In the genomic region with DNA sequence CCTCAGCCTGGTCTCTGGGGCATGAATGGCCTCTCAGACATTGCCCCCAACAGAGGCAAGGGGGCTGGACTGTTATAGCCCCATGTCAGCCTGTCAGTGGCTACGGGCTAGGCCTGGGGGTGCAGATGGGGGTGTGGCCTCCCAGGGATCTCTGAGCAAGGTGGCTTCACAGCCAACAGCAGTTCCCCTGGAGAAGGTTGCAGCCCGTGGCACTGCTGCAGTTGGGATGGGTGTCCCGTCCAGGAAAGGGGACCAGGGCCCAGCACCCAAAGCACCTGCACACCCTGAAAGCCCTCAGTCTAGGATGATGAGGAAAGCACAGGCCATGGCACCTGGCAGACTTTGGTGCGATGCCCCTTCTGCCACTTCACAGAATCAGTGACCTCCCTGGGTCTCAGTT, we compare ENCODE assay signal across 21 cellular contexts.
A peak's percentile ranks its signal among the peaks of the same experiment; 100 is the strongest.
DNase-seq lines count a peak whose midpoint lies in the region; ATAC-seq, FAIRE-seq and TF ChIP-seq lines count a peak whose summit lies in the region.
"Had no signal": no experiment of that assay in that cellular context is flagged by ENCODE, and none has a peak within 500 bp of the region (broad histone marks: within the 10 kb centered on the region; RNA-seq: fewer than 3 reads in every experiment).

No MANE protein-coding gene starts in this region.

- H3K9me3 Mint-ChIP-seq in neural crest cell = peaks cover 7% of the 10 kb centered on the region

- no peak for TF ChIP-seq RAD21 in IMR-90 (IDR thresholded peaks at IDR 0.05; ENCODE audit: low read length)

- H3K9me3 ChIP-seq in heart right ventricle (peaks cover 0 to 15% (median 0%) of the 10 kb centered on the region in 11 donors), IMR-90 (ENCODE audit: control insufficient read depth, insufficient read depth, low read length) (0 out of 2 replicates have a peak, but pooled peaks cover 3% of the 10 kb centered on the region), Peyer's patch (peaks cover 0 to 9% (median 3%) of the 10 kb centered on the region in 4 donors)

- H2AK5ac ChIP-seq in IMR-90 (ENCODE audit: low read depth, low read length) = 0 out of 2 replicates have a peak overlapping the region, but pooled peaks have one; percentile 13

- no peak for FAIRE-seq in RCC 7860 (lab: Jason Lieb, UNC)
- FAIRE-seq: D721Med, G401.6, GM12891, GM19239 had no signal

- intact Hi-C loops in heart right ventricle (cut with DNase I) = loop anchor here in 1 of 10 donors (2.0 kb wide), 1 partner anchor 27 kb away; no protein-coding TSS in a partner anchor
- intact Hi-C loops in left ventricle myocardium superior (cut with micrococcal nuclease) = no loop called here
- intact Hi-C loops in IMR-90 (cut with micrococcal nuclease) = no loop called here

- WGBS in heart right ventricle, 2 donors = 70 to 77% methylated on average over 4 of the region's 4 CpGs
- 57% methylated on average over 1 of the region's 4 CpGs; no CpG with 5 or more reads in 1 of the 2 experiments for WGBS in IMR-90 (ENCODE audit: extremely low coverage in 2 of 2, insufficient read length in 1 of 2), 2 experiments

- no peak overlapping the region for H3K14ac ChIP-seq in IMR-90 (replicated peaks; ENCODE audit: low read depth, low read length)

- H3K56ac ChIP-seq in IMR-90 (ENCODE audit: extremely low read depth, insufficient read depth, low read length) = no peak overlapping the region

- no peaks in the 10 kb centered on the region for H3K79me1 ChIP-seq in IMR-90 (ENCODE audit: low read depth in 1 of 2, low read length in 2 of 2)

- no peak overlapping the region for H3K9ac ChIP-seq in IMR-90 (ENCODE audit: low read depth, low read length)
- H3K9ac ChIP-seq: BLaER1 treated with 17β-estradiol and CSF1 and Interleukin-3, amounts not matched to agents 10 nM and 100 nM; GM23248 had no signal

- TF ChIP-seq CTCF in heart right ventricle (IDR thresholded peaks at IDR 0.05) (no peak), IMR-90 (conservative IDR thresholded peaks at IDR 0.05; ENCODE audit: low read depth, low read length) (no peak), neural crest cell (conservative IDR thresholded peaks at IDR 0.05) (no peak), Peyer's patch (IDR thresholded peaks at IDR 0.05) (no peak)

- peaks cover 0 to 11% (median 0%) of the 10 kb centered on the region in 9 donors for H3K36me3 ChIP-seq in heart right ventricle
- H3K36me3 ChIP-seq in IMR-90 (ENCODE audit: control insufficient read depth, insufficient read depth, low read length) = no peaks in the 10 kb centered on the region
- H3K36me3 ChIP-seq in Peyer's patch = no peaks in the 10 kb centered on the region
- H3K36me3 ChIP-seq: BLaER1 treated with 17β-estradiol and CSF1 and Interleukin-3, amounts not matched to agents 10 nM and 100 nM had no signal

- peak overlapping the region; percentile 19 for H2AK9ac ChIP-seq in IMR-90 (replicated peaks; ENCODE audit: low read depth, low read length, poor library complexity)

- dilution Hi-C loops in IMR-90 (cut with HindIII; ENCODE audit: low sequenced_read_pairs, unreplicated experiment) = no loop called here

- no peak overlapping the region for H3K18ac ChIP-seq in IMR-90 (ENCODE audit: low read depth, low read length)

- peak overlapping the region; percentile 75 for H3K27ac Mint-ChIP-seq in neural crest cell (ENCODE audit: unreplicated experiment)
- H3K27ac Mint-ChIP-seq: B cell; CD4-positive, alpha-beta T cell; HFFc6 had no signal

- TF ChIP-seq POLR2A in IMR-90 (IDR thresholded peaks at IDR 0.05; ENCODE audit: low read depth, low read length) (no peak), Peyer's patch (IDR thresholded peaks at IDR 0.05) (no peak)

- H2BK120ac ChIP-seq in IMR-90 (ENCODE audit: low read depth, low read length) = no peak overlapping the region

- H3K36me3 Mint-ChIP-seq in neural crest cell (ENCODE audit: low read depth) = peaks cover 22% of the 10 kb centered on the region

- H3K27ac ChIP-seq in heart right ventricle (peak overlapping the region in 8 of 10 donors; percentile 19 to 78 (median 58)), IMR-90 (ENCODE audit: insufficient read depth, low read length) (no peak overlapping the region), Peyer's patch (no peak overlapping the region)
- H3K27ac ChIP-seq: BLaER1 treated with 17β-estradiol and CSF1 and Interleukin-3, amounts not matched to agents 10 nM and 100 nM; GM23248; HL-60 had no signal

- H2BK20ac ChIP-seq in IMR-90 (ENCODE audit: low read depth, low read length) = no peak overlapping the region

- H3K4me1 ChIP-seq in heart right ventricle (peaks cover 9 to 73% (median 37%) of the 10 kb centered on the region in 9 donors), IMR-90 (ENCODE audit: control insufficient read depth, insufficient read depth, low read length) (peaks cover 4% of the 10 kb centered on the region; the same call in 1 of the 2 replicates), Peyer's patch (no peaks in the 10 kb centered on the region)
- H3K4me1 ChIP-seq: Caco-2 had no signal

- no peaks in the 10 kb centered on the region; the same call in 1 of the 2 replicates for H3K9me1 ChIP-seq in IMR-90 (ENCODE audit: insufficient read depth, low read length)

- no peak for DNase-seq in heart right ventricle
- no peak for DNase-seq in left ventricle myocardium superior
- DNase-seq in IMR-90 = no peak
- DNase-seq in neural crest cell (ENCODE audit: low read depth, low spot score) = no peak
- DNase-seq in RCC 7860 (ENCODE audit: low spot score) = no peak
- DNase-seq in Peyer's patch = no peak
- DNase-seq: 8988T; Caco-2; CD4-positive, alpha-beta T cell; GM23248; H7; HFFc6 had no signal

- in situ Hi-C loops in IMR-90 (cut with MboI; ENCODE audit: low sequenced_read_pairs) = no loop called here

- H3K4ac ChIP-seq in IMR-90 (ENCODE audit: low read depth, low read length) = no peak overlapping the region

- no peak overlapping the region for H3K4me3 ChIP-seq in heart right ventricle
- H3K4me3 ChIP-seq in IMR-90 (ENCODE audit: insufficient read depth, low read depth, low read length) = no peak overlapping the region
- H3K4me3 ChIP-seq in Peyer's patch = no peak overlapping the region
- H3K4me3 ChIP-seq: BLaER1 treated with 17β-estradiol and CSF1 and Interleukin-3, amounts not matched to agents 10 nM and 100 nM; GM23248 had no signal

- no TSS peak for BruUV-seq in IMR-90 (replicated peaks; lab: Mats Ljungman, UMichigan)

- peak in 1 of 8 donors; percentile 4 for ATAC-seq in heart right ventricle
- no peak for ATAC-seq in left ventricle myocardium superior
- no peak for ATAC-seq in IMR-90 (ENCODE audit: low read depth)
- ATAC-seq in GM21576 (IDR thresholded peaks at IDR 0.05; ENCODE audit: unreplicated experiment) = no peak
- ATAC-seq: HCT116 had no signal

- POLR2A ChIA-PET in IMR-90 (lab: Charles Lee; ENCODE audit: unreplicated experiment) = no interaction called here

- no peak overlapping the region for H3K23ac ChIP-seq in IMR-90 (ENCODE audit: low read depth, low read length)

- H2BK5ac ChIP-seq in IMR-90 (ENCODE audit: low read depth, low read length, poor library complexity, severe bottlenecking) = no peak overlapping the region

- no peak overlapping the region for H2BK15ac ChIP-seq in IMR-90 (ENCODE audit: low read depth, low read length)

- H2AFZ ChIP-seq in IMR-90 (replicated peaks; ENCODE audit: low read length, poor library complexity) = no peak overlapping the region
- H2AFZ ChIP-seq: GM23248 had no signal

- no peaks in the 10 kb centered on the region for H3K27me3 Mint-ChIP-seq in neural crest cell (ENCODE audit: low read depth)
- H3K27me3 Mint-ChIP-seq: B cell; CD4-positive, alpha-beta T cell had no signal

- H4K91ac ChIP-seq in IMR-90 (ENCODE audit: insufficient read depth, low read depth, low read length) = no peak overlapping the region

- no peaks in the 10 kb centered on the region for H4K20me1 ChIP-seq in IMR-90 (ENCODE audit: insufficient read depth, low read length)

- H3K4me2 ChIP-seq in IMR-90 (ENCODE audit: low read depth, low read length) = no peak overlapping the region
- H3K4me2 ChIP-seq: BLaER1 treated with 17β-estradiol and CSF1 and Interleukin-3, amounts not matched to agents 10 nM and 100 nM had no signal

- H3K4me3 Mint-ChIP-seq in neural crest cell = no peak overlapping the region
- H3K4me3 Mint-ChIP-seq: B cell; CD4-positive, alpha-beta T cell; HFFc6 had no signal

- CTCF ChIA-PET in IMR-90 (lab: Yijun Ruan, JAX) = no interaction called here

- H3K27me3 ChIP-seq in heart right ventricle = no peaks in the 10 kb centered on the region
- peaks cover 11% of the 10 kb centered on the region for H3K27me3 ChIP-seq in IMR-90 (ENCODE audit: control insufficient read depth, insufficient read depth, low read length)
- H3K27me3 ChIP-seq in Peyer's patch = no peaks in the 10 kb centered on the region

- H4K5ac ChIP-seq in IMR-90 (ENCODE audit: low read depth, low read length) = no peak overlapping the region

- H4K8ac ChIP-seq in IMR-90 (ENCODE audit: low read depth in 2 of 2, low read length in 2 of 2) = no peak overlapping the region

- peaks cover 52% of the 10 kb centered on the region for H3K4me1 Mint-ChIP-seq in neural crest cell
- H3K4me1 Mint-ChIP-seq: B cell had no signal

TF ChIP-seq in IMR-90, 13 proteins besides CTCF, POLR2A, EP300 and RAD21 (continues in another document):
- no peak for TF ChIP-seq FOS (IDR thresholded peaks at IDR 0.05; ENCODE audit: low read depth, low read length)
- TF ChIP-seq MAZ (IDR thresholded peaks at IDR 0.05; ENCODE audit: borderline replicate concordance, low read depth, low read length) = no peak
- TF ChIP-seq, protein P1, sequence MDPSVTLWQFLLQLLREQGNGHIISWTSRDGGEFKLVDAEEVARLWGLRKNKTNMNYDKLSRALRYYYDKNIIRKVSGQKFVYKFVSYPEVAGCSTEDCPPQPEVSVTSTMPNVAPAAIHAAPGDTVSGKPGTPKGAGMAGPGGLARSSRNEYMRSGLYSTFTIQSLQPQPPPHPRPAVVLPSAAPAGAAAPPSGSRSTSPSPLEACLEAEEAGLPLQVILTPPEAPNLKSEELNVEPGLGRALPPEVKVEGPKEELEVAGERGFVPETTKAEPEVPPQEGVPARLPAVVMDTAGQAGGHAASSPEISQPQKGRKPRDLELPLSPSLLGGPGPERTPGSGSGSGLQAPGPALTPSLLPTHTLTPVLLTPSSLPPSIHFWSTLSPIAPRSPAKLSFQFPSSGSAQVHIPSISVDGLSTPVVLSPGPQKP (IDR thresholded peaks at IDR 0.05; ENCODE audit: borderline replicate concordance, low read depth, low read length) = no peak
- no peak for TF ChIP-seq CHD1 (IDR thresholded peaks at IDR 0.05; ENCODE audit: low read depth, low read length)
- no peak for TF ChIP-seq MAFK (IDR thresholded peaks at IDR 0.05; ENCODE audit: low read depth, low read length)
- no peak for TF ChIP-seq RFX5 (IDR thresholded peaks at IDR 0.05; ENCODE audit: low read depth, low read length)
- no peak for TF ChIP-seq RCOR1 (IDR thresholded peaks at IDR 0.05; ENCODE audit: insufficient replicate concordance, low read length)
- TF ChIP-seq, protein P2, sequence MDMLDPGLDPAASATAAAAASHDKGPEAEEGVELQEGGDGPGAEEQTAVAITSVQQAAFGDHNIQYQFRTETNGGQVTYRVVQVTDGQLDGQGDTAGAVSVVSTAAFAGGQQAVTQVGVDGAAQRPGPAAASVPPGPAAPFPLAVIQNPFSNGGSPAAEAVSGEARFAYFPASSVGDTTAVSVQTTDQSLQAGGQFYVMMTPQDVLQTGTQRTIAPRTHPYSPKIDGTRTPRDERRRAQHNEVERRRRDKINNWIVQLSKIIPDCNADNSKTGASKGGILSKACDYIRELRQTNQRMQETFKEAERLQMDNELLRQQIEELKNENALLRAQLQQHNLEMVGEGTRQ (IDR thresholded peaks at IDR 0.05; ENCODE audit: low read depth, low read length) = no peak

Comparison
In these comparisons a context has a peak if more than half of its experiments do, and no peak if none do; other contexts are left out.
1. H3K27ac ChIP-seq: peak in heart right ventricle (8 of 10); none in IMR-90 (single experiment) and Peyer's patch (0 of 4).